Comparison of ENCODE assay signal across 20 cellular contexts in the genomic region with DNA sequence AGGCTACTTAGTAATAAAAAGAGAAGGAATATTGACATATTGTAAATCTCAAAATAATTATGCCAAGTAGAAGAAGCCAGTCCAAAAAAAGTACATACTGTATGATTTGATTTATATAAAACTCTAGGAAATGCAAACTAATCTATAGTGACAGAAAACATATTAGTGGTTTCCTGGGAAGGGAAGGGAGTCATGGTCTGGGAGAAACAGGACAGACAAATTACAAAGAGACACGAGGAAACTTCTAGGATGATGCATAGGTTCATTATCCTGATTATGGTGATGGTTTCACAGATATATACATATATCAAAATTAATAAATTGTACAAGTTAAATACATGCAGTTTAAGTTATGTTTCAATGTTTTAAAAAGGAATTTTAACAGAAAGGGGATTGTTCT.
DNase-seq lines count a peak whose midpoint lies in the region; ATAC-seq, FAIRE-seq and TF ChIP-seq lines count a peak whose summit lies in the region.
"Had no signal": no experiment of that assay in that cellular context is flagged by ENCODE, and none has a peak within 500 bp of the region (broad histone marks: within the 10 kb centered on the region; RNA-seq: fewer than 3 reads in every experiment).

No MANE protein-coding gene starts in this region.

- FAIRE-seq in endothelial cell of umbilical vein (lab: Jason Lieb, UNC), result no peak
- FAIRE-seq: A549, D721Med, G401.6, GM12891, GM19239 had no signal

- WGBS in SK-N-SH (ENCODE audit: low lambda C conversion rate), result 3% methylated on average over 1 of the region's 1 CpG

- no peak for TF ChIP-seq POLR2A in endothelial cell of umbilical vein (IDR thresholded peaks at IDR 0.05; ENCODE audit: low read depth, low read length)

- H3K27ac ChIP-seq in SK-N-SH (ENCODE audit: low read depth in 2 of 2, low read length in 1 of 2) (no peak overlapping the region), endothelial cell of umbilical vein (ENCODE audit: insufficient read depth, low read depth, low read length) (no peak overlapping the region)
- H3K27ac ChIP-seq: 22Rv1, A549, C4-2B had no signal

- H3K9me3 ChIP-seq in SK-N-SH (0 out of 2 replicates have a peak, but pooled peaks cover 8% of the 10 kb centered on the region), endothelial cell of umbilical vein (replicated peaks; ENCODE audit: control insufficient read depth, insufficient read depth, low read length) (no peaks in the 10 kb centered on the region)
- H3K9me3 ChIP-seq: A549; BLaER1 treated with 17β-estradiol and CSF1 and Interleukin-3, amounts not matched to agents 10 nM and 100 nM had no signal

- POLR2A ChIA-PET in SK-N-SH (lab: Yijun Ruan, JAX), result no interaction called here
- POLR2A ChIA-PET in endothelial cell of umbilical vein (lab: Charles Lee), result no interaction called here

- H4K20me1 ChIP-seq in SK-N-SH (ENCODE audit: insufficient read depth) (no peaks in the 10 kb centered on the region), endothelial cell of umbilical vein (replicated peaks; ENCODE audit: control insufficient read depth, extremely low read depth, insufficient read depth, low read length) (no peaks in the 10 kb centered on the region)
- H4K20me1 ChIP-seq: BLaER1 treated with 17β-estradiol and CSF1 and Interleukin-3, amounts not matched to agents 10 nM and 100 nM had no signal

- TF ChIP-seq RAD21 in SK-N-SH (IDR thresholded peaks at IDR 0.05; ENCODE audit: low read length), result no peak

- no peak overlapping the region for H3K4me3 ChIP-seq in SK-N-SH (ENCODE audit: low read depth in 2 of 2, low read length in 1 of 2)
- H3K4me3 ChIP-seq in endothelial cell of umbilical vein (replicated peaks in 1 of 3; ENCODE audit: insufficient read depth in 1 of 3, low read depth in 1 of 3, low read length in 3 of 3), result no peak overlapping the region
- H3K4me3 ChIP-seq: A549; BLaER1 treated with 17β-estradiol and CSF1 and Interleukin-3, amounts not matched to agents 10 nM and 100 nM had no signal

- H2AFZ ChIP-seq in SK-N-SH (ENCODE audit: low read depth) (no peak overlapping the region), endothelial cell of umbilical vein (ENCODE audit: low read depth, low read length) (no peak overlapping the region)

- H3K9me2 ChIP-seq in SK-N-SH, result no peaks in the 10 kb centered on the region

- H3F3A ChIP-seq in SK-N-SH (replicated peaks; ENCODE audit: insufficient read depth), result no peaks in the 10 kb centered on the region

- TF ChIP-seq EP300 in SK-N-SH (IDR thresholded peaks at IDR 0.05; ENCODE audit: borderline replicate concordance in 1 of 2, low read depth in 1 of 2, low read length in 1 of 2), result no peak

- CTCF ChIA-PET in SK-N-SH (lab: Yijun Ruan, JAX), result interaction anchor here (1.0 kb wide), 1 partner anchor 8 kb away, joined by 4 read pairs; no protein-coding TSS in a partner anchor
- CTCF ChIA-PET in endothelial cell of umbilical vein (lab: Charles Lee), result interaction anchor here (0.9 to 1.8 kb wide), 4 partner anchors 8 to 44 kb away, joined by 3 to 9 read pairs (median 4); no protein-coding TSS in a partner anchor

- dilution Hi-C loops in endothelial cell of umbilical vein (cut with MboI; ENCODE audit: extremely low pct_ligation_motif_present, low sequenced_read_pairs), result no loop called here

- H3K4me1 ChIP-seq in SK-N-SH (ENCODE audit: control insufficient read depth in 1 of 2, insufficient read depth in 2 of 2, low read depth in 1 of 2, low read length in 1 of 2), result no peaks in the 10 kb centered on the region; a peak in 1 of 4 replicates
- peaks cover 11% of the 10 kb centered on the region for H3K4me1 ChIP-seq in endothelial cell of umbilical vein (ENCODE audit: control insufficient read depth, extremely low read depth, insufficient read depth, low read length)
- H3K4me1 ChIP-seq: A549, Caco-2 had no signal

- intact Hi-C loops in endothelial cell of umbilical vein (cut with micrococcal nuclease), result no loop called here

- no peak for ATAC-seq in SK-N-SH treated with all-trans-retinoic acid at 6 μM for 48 hours
- no peak for ATAC-seq in HG03457 (IDR thresholded peaks at IDR 0.05; ENCODE audit: unreplicated experiment)
- ATAC-seq: A549; CD8-positive, alpha-beta T cell had no signal

- no peak overlapping the region for H3K4me2 ChIP-seq in SK-N-SH
- H3K4me2 ChIP-seq in endothelial cell of umbilical vein (ENCODE audit: insufficient read depth, low read length), result peak overlapping the region; percentile 31
- H3K4me2 ChIP-seq: A549 had no signal

- TF ChIP-seq CTCF in SK-N-SH (IDR thresholded peaks at IDR 0.05) (no peak), endothelial cell of umbilical vein (IDR thresholded peaks at IDR 0.05; ENCODE audit: extremely low read depth in 1 of 2, insufficient read depth in 1 of 2, low read depth in 1 of 2, low read length in 2 of 2) (no peak)

- H3K9me1 ChIP-seq in endothelial cell of umbilical vein (replicated peaks; ENCODE audit: control insufficient read depth, extremely low read depth, insufficient read depth, low read length), result no peaks in the 10 kb centered on the region

- DNase-seq in SK-N-SH, result no peak
- DNase-seq in endothelial cell of umbilical vein (ENCODE audit: low read depth, low spot score), result peak; percentile 25
- DNase-seq in HT-29 (ENCODE audit: low spot score), result no peak
- DNase-seq: AML-193; Caco-2; Calu3; CD4-positive, alpha-beta T cell; CD8-positive, alpha-beta T cell; DMS79 treated with DMSO at 0.1 percent for 48 hours; GF-D8 had no signal

- H3K36me3 ChIP-seq in SK-N-SH (replicated peaks in 1 of 2; ENCODE audit: control insufficient read depth in 1 of 2, insufficient read depth in 2 of 2, low read length in 1 of 2), result no peaks in the 10 kb centered on the region
- H3K36me3 ChIP-seq in endothelial cell of umbilical vein (ENCODE audit: control insufficient read depth in 2 of 2, extremely low read depth in 1 of 2, insufficient read depth in 2 of 2, low read length in 2 of 2), result no peaks in the 10 kb centered on the region
- H3K36me3 ChIP-seq: BLaER1 treated with 17β-estradiol and CSF1 and Interleukin-3, amounts not matched to agents 10 nM and 100 nM had no signal

- no peaks in the 10 kb centered on the region for H3K27me3 ChIP-seq in SK-N-SH (ENCODE audit: insufficient read depth)
- no peaks in the 10 kb centered on the region for H3K27me3 ChIP-seq in endothelial cell of umbilical vein (ENCODE audit: control insufficient read depth in 2 of 2, insufficient read depth in 2 of 2, low read length in 2 of 2)
- H3K27me3 ChIP-seq: BLaER1 treated with 17β-estradiol and CSF1 and Interleukin-3, amounts not matched to agents 10 nM and 100 nM had no signal

- H3K79me2 ChIP-seq in SK-N-SH (ENCODE audit: insufficient read depth), result no peaks in the 10 kb centered on the region; the same call in 1 of the 2 replicates
- H3K79me2 ChIP-seq in endothelial cell of umbilical vein (ENCODE audit: control insufficient read depth, insufficient read depth, low read length), result no peaks in the 10 kb centered on the region

- H3K9ac ChIP-seq in SK-N-SH (no peak overlapping the region), endothelial cell of umbilical vein (replicated peaks; ENCODE audit: extremely low read depth, insufficient read depth, low read length) (no peak overlapping the region)
- H3K9ac ChIP-seq: BLaER1 treated with 17β-estradiol and CSF1 and Interleukin-3, amounts not matched to agents 10 nM and 100 nM had no signal

- no TSS peak for BruUV-seq in endothelial cell of umbilical vein (replicated peaks; lab: Mats Ljungman, UMichigan)

TF ChIP-seq in SK-N-SH treated with all-trans-retinoic acid at 6 μM for 48 hours, 23 proteins besides CTCF, POLR2A, EP300 and RAD21:
- peak; percentile 63 for TF ChIP-seq ZC3H10 (CRISPR knock-in tag; IDR thresholded peaks at IDR 0.05)
- TF ChIP-seq SNAI2 (CRISPR knock-in tag; IDR thresholded peaks at IDR 0.05), result no peak

TF ChIP-seq in endothelial cell of umbilical vein, 7 proteins besides CTCF, POLR2A, EP300 and RAD21:
- TF ChIP-seq FOS (IDR thresholded peaks at IDR 0.05; ENCODE audit: borderline replicate concordance, insufficient read depth, low read length), result peak; percentile 63
- TF ChIP-seq GATA2 (IDR thresholded peaks at IDR 0.05; ENCODE audit: insufficient read depth, insufficient read length, low read depth, low read length), result peak; percentile 40
- TF ChIP-seq JUN (IDR thresholded peaks at IDR 0.05; ENCODE audit: borderline replicate concordance, insufficient read depth, insufficient read length, low read depth), result no peak
- TF ChIP-seq, protein P1, sequence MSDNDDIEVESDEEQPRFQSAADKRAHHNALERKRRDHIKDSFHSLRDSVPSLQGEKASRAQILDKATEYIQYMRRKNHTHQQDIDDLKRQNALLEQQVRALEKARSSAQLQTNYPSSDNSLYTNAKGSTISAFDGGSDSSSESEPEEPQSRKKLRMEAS (IDR thresholded peaks at IDR 0.05; ENCODE audit: insufficient read depth, insufficient read length), result no peak
